In the genomic region with DNA sequence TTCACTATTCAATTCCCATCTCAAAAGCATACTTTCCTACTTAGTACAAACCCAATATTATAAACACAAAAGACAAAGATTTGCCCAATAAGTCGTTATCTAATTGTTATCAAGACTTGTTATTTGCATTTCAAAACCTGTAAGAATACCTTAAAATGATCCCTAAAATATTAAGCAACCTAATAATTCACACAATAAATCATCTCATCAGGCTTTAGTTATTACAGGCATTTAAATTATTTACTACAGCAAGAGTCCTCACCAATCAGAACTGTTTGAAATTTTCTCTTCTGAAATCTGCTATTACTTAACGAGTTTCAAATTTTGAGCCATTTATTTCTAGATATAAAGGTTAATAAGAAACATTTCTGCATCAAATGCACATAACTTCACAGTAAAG, we compare ENCODE assay signal across 8 cellular contexts. TPM values are rescaled to one million over a fixed set of nuclear protein-coding genes. Genes with fewer than 3 reads are reported as not detected.
DNase-seq lines count a peak whose midpoint lies in the region; TF ChIP-seq lines count a peak whose summit lies in the region.

No MANE protein-coding gene starts in this region.

- H3K4me2 ChIP-seq in PC-9: peak overlapping the region; percentile 90; the same call in 1 of the 2 replicates

- 10 to 14% methylated on average over 2 of the region's 2 CpGs for WGBS in esophagus squamous epithelium, 2 donors

- no peak for TF ChIP-seq CTCF in GM12864 (IDR thresholded peaks at IDR 0.05; ENCODE audit: low read depth, low read length, missing control alignments)
- TF ChIP-seq CTCF in PC-9 (conservative IDR thresholded peaks at IDR 0.05): no peak
- no peak for TF ChIP-seq CTCF in esophagus squamous epithelium (IDR thresholded peaks at IDR 0.05)

- H2AFZ ChIP-seq in PC-9: 0 out of 2 replicates have a peak overlapping the region, but pooled peaks have one; percentile 90

- POLR2A ChIA-PET in PC-9 (lab: Charles Lee; ENCODE audit: unreplicated experiment): no interaction called here

- H3K4me3 ChIP-seq in GM12864 (ENCODE audit: low read depth, low read length) (peak overlapping the region; percentile 65), PC-9 (no peak overlapping the region), esophagus squamous epithelium (peak overlapping the region in 3 of 4 donors; percentile 78 to 97 (median 87)), skeletal muscle cell (ENCODE audit: low read depth, low read length) (peak overlapping the region; percentile 96)

- H3K36me3 ChIP-seq in PC-9 (ENCODE audit: low read depth) (no peaks in the 10 kb centered on the region), esophagus squamous epithelium (no peaks in the 10 kb centered on the region)

- no peak for TF ChIP-seq POLR2A in esophagus squamous epithelium (IDR thresholded peaks at IDR 0.05)

- H3K9me3 ChIP-seq in PC-9 (ENCODE audit: insufficient read depth, low read depth): no peaks in the 10 kb centered on the region
- H3K9me3 ChIP-seq in esophagus squamous epithelium: no peaks in the 10 kb centered on the region

- no peak overlapping the region for H3K27ac ChIP-seq in PC-9
- H3K27ac ChIP-seq in esophagus squamous epithelium: peak overlapping the region in 2 of 4 donors; percentile 84 to 93

- intact Hi-C loops in PC-9 (cut with micrococcal nuclease; ENCODE audit: unreplicated experiment) (loop anchor here (2.0 to 5.0 kb wide), 2 partner anchors 101 to 199 kb away; a partner anchor contains a TSS), esophagus squamous epithelium (cut with DNase I) (no loop called here)

- no peak for DNase-seq in GM12864 (ENCODE audit: low read depth)
- no peak for DNase-seq in PC-9
- no peak for DNase-seq in esophagus squamous epithelium (lab: John Stamatoyannopoulos, UW)
- no peak for DNase-seq in skeletal muscle cell (ENCODE audit: low read depth)
- DNase-seq in NK-92 (lab: John Stamatoyannopoulos, UW; ENCODE audit: unreplicated experiment): no peak
- no peak for DNase-seq in AG08396 (ENCODE audit: low spot score)
- DNase-seq in dermis blood vessel endothelial cell: no peak
- no peak for DNase-seq in UCSD-AML1 (lab: John Stamatoyannopoulos, UW; ENCODE audit: unreplicated experiment)

- peaks cover 10% of the 10 kb centered on the region for H3F3A ChIP-seq in PC-9 (ENCODE audit: insufficient read depth, low read depth)

- no peaks in the 10 kb centered on the region for H3K79me2 ChIP-seq in PC-9 (ENCODE audit: low read depth)

- H3K4me1 ChIP-seq in PC-9 (replicated peaks; ENCODE audit: insufficient read depth) (peaks cover 11% of the 10 kb centered on the region), esophagus squamous epithelium (peaks cover 0 to 38% (median 0%) of the 10 kb centered on the region in 3 donors)

- no peaks in the 10 kb centered on the region for H4K20me1 ChIP-seq in PC-9 (ENCODE audit: insufficient read depth)

- H3K9me2 ChIP-seq in PC-9 (ENCODE audit: insufficient read depth): no peaks in the 10 kb centered on the region

- H3K27me3 ChIP-seq in PC-9 (ENCODE audit: insufficient read depth, low read depth) (no peaks in the 10 kb centered on the region), esophagus squamous epithelium (no peaks in the 10 kb centered on the region)

- no TSS peak for BruUV-seq in PC-9 (replicated peaks; lab: Mats Ljungman, UMichigan)

- CTCF ChIA-PET in PC-9 (lab: Charles Lee): no interaction called here

RNA-seq across cellular contexts. Expression of a gene that starts 1.6 kb away (rescaled TPM):
- total RNA-seq in PC-9 (2021): 12.0 and 12.3 TPM in 2 replicates
- total RNA-seq in esophagus squamous epithelium: 10 to 100 TPM in 3 of 4 donors, 1 to 10 TPM in 1; 5.5 to 23.8 (median 17.3) TPM
- 51.6 and 75.4 TPM in 2 replicates for total RNA-seq in dermis blood vessel endothelial cell
